Comparison of ENCODE assay signal across 1 cellular context in genomic region chr7:100126239-100126930, GRCh38.
TF ChIP-seq lines count a peak whose summit lies in the region.

No MANE protein-coding gene starts in this region.

TF ChIP-seq in SK-N-SH, 30 proteins besides CTCF, POLR2A, EP300 and RAD21 (continued from another document):
- TF ChIP-seq REST (IDR thresholded peaks at IDR 0.05; ENCODE audit: low read depth, low read length) = no peak; the same call in 1 of the 2 replicates
- no peak for TF ChIP-seq FOXM1 (IDR thresholded peaks at IDR 0.05; ENCODE audit: low read depth)
- TF ChIP-seq RFX5 (IDR thresholded peaks at IDR 0.05; ENCODE audit: low read length) = no peak
- TF ChIP-seq MXI1 (IDR thresholded peaks at IDR 0.05; ENCODE audit: low read depth, low read length) = no peak
